Comparison of ENCODE assay signal across 13 cellular contexts in genomic region chr4:40202474-40202873, GRCh38. TPM values are rescaled to one million over a fixed set of nuclear protein-coding genes. Genes with fewer than 3 reads are reported as not detected.
DNase-seq lines count a peak whose midpoint lies in the region; ATAC-seq and TF ChIP-seq lines count a peak whose summit lies in the region.
"Had no signal": no experiment of that assay in that cellular context is flagged by ENCODE, and none has a peak within 500 bp of the region (broad histone marks: within the 10 kb centered on the region; RNA-seq: fewer than 3 reads in every experiment).

No MANE protein-coding gene starts in this region.

- H3K4me3 ChIP-seq in CD4-positive, alpha-beta memory T cell (ENCODE audit: low read length in 2 of 2), result peak overlapping the region; percentile 84 to 98
- no peak overlapping the region for H3K4me3 ChIP-seq in brain microvascular endothelial cell (ENCODE audit: low read depth, low read length)
- H3K4me3 ChIP-seq: BLaER1, SJCRH30 had no signal

- no peaks in the 10 kb centered on the region for H3K36me3 ChIP-seq in CD4-positive, alpha-beta memory T cell (ENCODE audit: insufficient read depth, low read length)
- no peaks in the 10 kb centered on the region for H3K36me3 ChIP-seq in brain microvascular endothelial cell (replicated peaks)
- H3K36me3 ChIP-seq: BLaER1, SJCRH30 had no signal

- no peaks in the 10 kb centered on the region for H3K27me3 Mint-ChIP-seq in CD4-positive, alpha-beta memory T cell
- H3K27me3 Mint-ChIP-seq in T-helper 2 cell treated with Interferon-gamma antibody and Interleukin-4, amounts not matched to agents 5 μg/mL and 100 μg/mL, for 36 hours (ENCODE audit: low read depth), result no peaks in the 10 kb centered on the region
- no peaks in the 10 kb centered on the region for H3K27me3 Mint-ChIP-seq in memory B cell

- intact Hi-C loops in CD4-positive, alpha-beta memory T cell (cut with micrococcal nuclease), result loop anchor here (5.0 kb wide), 1 partner anchor 145 kb away; the partner anchor contains the start of gene N4BP2

- H3K27ac ChIP-seq in CD4-positive, alpha-beta memory T cell (ENCODE audit: low read depth, low read length), result peak overlapping the region; percentile 99
- H3K27ac ChIP-seq in brain microvascular endothelial cell, result no peak overlapping the region
- H3K27ac ChIP-seq: BLaER1, foreskin keratinocyte, SJCRH30 had no signal

- POLR2A ChIA-PET in CD4-positive, alpha-beta memory T cell (lab: Charles Lee; ENCODE audit: partially characterized antibody), result interaction anchor here (0.9 to 27.4 kb wide), 7 partner anchors 8 to 114 kb away, joined by 3 to 1182 read pairs (median 9); partner anchors contain the start of gene RHOH

- H3K36me3 Mint-ChIP-seq in CD4-positive, alpha-beta memory T cell, result peaks cover 41 to 83% of the 10 kb centered on the region in 2 donors
- H3K36me3 Mint-ChIP-seq in T-helper 2 cell treated with Interferon-gamma antibody and Interleukin-4, amounts not matched to agents 5 μg/mL and 100 μg/mL, for 36 hours (ENCODE audit: low read depth), result peaks cover 82% of the 10 kb centered on the region
- H3K36me3 Mint-ChIP-seq in memory B cell, result peaks cover 16% of the 10 kb centered on the region

- H3K4me1 ChIP-seq in CD4-positive, alpha-beta memory T cell (ENCODE audit: insufficient read depth, low read length), result peaks cover 49% of the 10 kb centered on the region
- H3K4me1 ChIP-seq: foreskin keratinocyte had no signal

- no peak for DNase-seq in CD4-positive, alpha-beta memory T cell
- no peak for DNase-seq in T-helper 2 cell treated with Interferon-gamma antibody and Interleukin-4, amounts not matched to agents 5 μg/mL and 100 μg/mL, for 36 hours (ENCODE audit: low spot score)
- no peak for DNase-seq in memory B cell (ENCODE audit: low spot score in 2 of 2)
- DNase-seq in UCSD-AML1 (lab: John Stamatoyannopoulos, UW; ENCODE audit: unreplicated experiment), result no peak
- DNase-seq in GOT3 (lab: John Stamatoyannopoulos, UW), result no peak
- DNase-seq in brain microvascular endothelial cell, result no peak
- DNase-seq: foreskin keratinocyte; SJCRH30; stimulated activated CD4-positive, alpha-beta T cell treated with anti-CD3 and anti-CD28 coated beads, Interleukin-4, amount 100 ng/mL, for 4 hours; stimulated activated naive CD4-positive, alpha-beta T cell treated with Interleukin-2 at 50 U/mL for 16 hours had no signal

- CTCF ChIA-PET in CD4-positive, alpha-beta memory T cell (lab: Charles Lee; ENCODE audit: partially characterized antibody), result interaction anchor here (0.9 to 1.6 kb wide), 5 partner anchors 10 to 107 kb away, joined by 3 to 5 read pairs (median 3); no protein-coding TSS in a partner anchor

- peak overlapping the region; percentile 89 to 100 (median 100) for H3K27ac Mint-ChIP-seq in CD4-positive, alpha-beta memory T cell
- H3K27ac Mint-ChIP-seq in T-helper 2 cell treated with Interferon-gamma antibody and Interleukin-4, amounts not matched to agents 5 μg/mL and 100 μg/mL, for 36 hours, result peak overlapping the region; percentile 97
- peak overlapping the region; percentile 91 for H3K27ac Mint-ChIP-seq in memory B cell

- no peak for TF ChIP-seq CTCF in brain microvascular endothelial cell (IDR thresholded peaks at IDR 0.05; ENCODE audit: low read depth, low read length, missing control alignments)

- in situ Hi-C loops in brain microvascular endothelial cell (cut with HindIII; ENCODE audit: low pct_ligation_motif_present, low sequenced_read_pairs), result no loop called here

- peaks cover 33 to 84% (median 41%) of the 10 kb centered on the region in 4 donors for H3K4me1 Mint-ChIP-seq in CD4-positive, alpha-beta memory T cell
- H3K4me1 Mint-ChIP-seq in T-helper 2 cell treated with Interferon-gamma antibody and Interleukin-4, amounts not matched to agents 5 μg/mL and 100 μg/mL, for 36 hours (ENCODE audit: low read depth), result peaks cover 52% of the 10 kb centered on the region
- peaks cover 60% of the 10 kb centered on the region for H3K4me1 Mint-ChIP-seq in memory B cell

- ATAC-seq in memory B cell (ENCODE audit: low read depth), result no peak
- no peak for ATAC-seq in HG03196 (IDR thresholded peaks at IDR 0.05; ENCODE audit: unreplicated experiment)
- ATAC-seq: foreskin keratinocyte had no signal

- H3K27me3 ChIP-seq in CD4-positive, alpha-beta memory T cell (ENCODE audit: insufficient read depth, low read length), result no peaks in the 10 kb centered on the region
- no peaks in the 10 kb centered on the region for H3K27me3 ChIP-seq in brain microvascular endothelial cell (replicated peaks)
- H3K27me3 ChIP-seq: BLaER1, foreskin keratinocyte, SJCRH30 had no signal

- peaks cover 0 to 5% (median 0%) of the 10 kb centered on the region in 8 donors for H3K9me3 Mint-ChIP-seq in CD4-positive, alpha-beta memory T cell
- H3K9me3 Mint-ChIP-seq in T-helper 2 cell treated with Interferon-gamma antibody and Interleukin-4, amounts not matched to agents 5 μg/mL and 100 μg/mL, for 36 hours, result no peaks in the 10 kb centered on the region
- no peaks in the 10 kb centered on the region for H3K9me3 Mint-ChIP-seq in memory B cell

- peak overlapping the region; percentile 94 to 100 (median 96) for H3K4me3 Mint-ChIP-seq in CD4-positive, alpha-beta memory T cell
- H3K4me3 Mint-ChIP-seq in T-helper 2 cell treated with Interferon-gamma antibody and Interleukin-4, amounts not matched to agents 5 μg/mL and 100 μg/mL, for 36 hours, result peak overlapping the region; percentile 95
- H3K4me3 Mint-ChIP-seq in memory B cell, result peak overlapping the region; percentile 85

- H3K9me3 ChIP-seq in CD4-positive, alpha-beta memory T cell (ENCODE audit: control insufficient read depth in 1 of 2, low read length in 2 of 2), result no peaks in the 10 kb centered on the region
- H3K9me3 ChIP-seq: BLaER1, SJCRH30 had no signal

- TF ChIP-seq POLR2A in GM19099 (IDR thresholded peaks at IDR 0.05; ENCODE audit: extremely low read depth, insufficient read length, low read depth), result peak; percentile 37

RNA-seq across cellular contexts. Expression of gene RHOH, which starts 5.6 kb away (rescaled TPM):
- total RNA-seq in CD4-positive, alpha-beta memory T cell, result 100 to 1,000 TPM; 198 to 200 TPM
- polyA plus RNA-seq in CD4-positive, alpha-beta memory T cell, result 100 to 1,000 TPM; 266 to 486 TPM
- total RNA-seq: foreskin keratinocyte, SJCRH30 had no signal
- polyA plus RNA-seq: foreskin keratinocyte had no signal
